9 cellular contexts compared by ENCODE assay signal in genomic region chr13:40438999-40439797, GRCh38.
DNase-seq lines count a peak whose midpoint lies in the region; ATAC-seq and TF ChIP-seq lines count a peak whose summit lies in the region.
"Had no signal": no experiment of that assay in that cellular context is flagged by ENCODE, and none has a peak within 500 bp of the region (broad histone marks: within the 10 kb centered on the region; RNA-seq: fewer than 3 reads in every experiment).

No MANE protein-coding gene starts in this region.

- CTCF ChIA-PET in Caco-2 (lab: Charles Lee) = no interaction called here

- H3K4me1 ChIP-seq in spleen = peaks cover 19 to 91% (median 55%) of the 10 kb centered on the region in 6 donors
- H3K4me1 ChIP-seq in Caco-2 = 0 out of 2 replicates have a peak, but pooled peaks cover 5% of the 10 kb centered on the region
- H3K4me1 ChIP-seq: colonic mucosa had no signal

- peak overlapping the region; percentile 24 to 77 (median 64) for H3K27ac ChIP-seq in spleen
- H3K27ac ChIP-seq: colonic mucosa had no signal

- H3K4me3 ChIP-seq in spleen (peak overlapping the region in 2 of 8 donors; percentile 2 to 17), Caco-2 (ENCODE audit: low read depth, low read length) (no peak overlapping the region)
- H3K4me3 ChIP-seq: colonic mucosa had no signal

- TF ChIP-seq POLR2A in spleen (IDR thresholded peaks at IDR 0.05) = no peak

- no peak for ATAC-seq in HG02840 (IDR thresholded peaks at IDR 0.05; ENCODE audit: low FRiP score, unreplicated experiment)
- ATAC-seq in HG03442 (IDR thresholded peaks at IDR 0.05; ENCODE audit: unreplicated experiment) = no peak
- no peak for ATAC-seq in GM21717 (IDR thresholded peaks at IDR 0.05; ENCODE audit: unreplicated experiment)

- no peaks in the 10 kb centered on the region for H3K36me3 ChIP-seq in spleen
- H3K36me3 ChIP-seq in Caco-2 (ENCODE audit: control insufficient read depth, insufficient read depth, low read length) = no peaks in the 10 kb centered on the region
- H3K36me3 ChIP-seq: colonic mucosa had no signal

- WGBS in spleen, 5 donors = 43 to 61% (median 57%) methylated on average over 12 of the region's 12 CpGs

- no peak overlapping the region; the same call in 1 of the 2 replicates for H3K27ac Mint-ChIP-seq in HFFc6
- H3K27ac Mint-ChIP-seq in activated naive CD4-positive, alpha-beta T cell treated with anti-CD3 and anti-CD28 coated beads, Interleukin-2, amount 50 U/mL, for 24 hours = peak overlapping the region; percentile 63
- H3K27ac Mint-ChIP-seq in Caco-2 (ENCODE audit: unreplicated experiment) = no peak overlapping the region

- DNase-seq in HFFc6 (no peak), hepatic stellate cell (ENCODE audit: low spot score) (peak; percentile 35), spleen (no peak), Caco-2 (no peak)
- DNase-seq: colonic mucosa had no signal

- intact Hi-C loops in spleen (cut with DNase I; ENCODE audit: low total_unique reads) = no loop called here
- intact Hi-C loops in Caco-2 (cut with micrococcal nuclease; ENCODE audit: unreplicated experiment) = no loop called here

- no peaks in the 10 kb centered on the region for H3K9me3 Mint-ChIP-seq in HFFc6
- no peaks in the 10 kb centered on the region for H3K9me3 Mint-ChIP-seq in activated naive CD4-positive, alpha-beta T cell treated with anti-CD3 and anti-CD28 coated beads, Interleukin-2, amount 50 U/mL, for 24 hours
- no peaks in the 10 kb centered on the region for H3K9me3 Mint-ChIP-seq in Caco-2 (ENCODE audit: unreplicated experiment)

- H3K27me3 ChIP-seq in spleen (replicated peaks in 1 of 7) (no peaks in the 10 kb centered on the region), Caco-2 (replicated peaks; ENCODE audit: control insufficient read depth, insufficient read depth, low read length) (no peaks in the 10 kb centered on the region)
- H3K27me3 ChIP-seq: colonic mucosa had no signal

- H3K9me3 ChIP-seq in spleen (no peaks in the 10 kb centered on the region), Caco-2 (no peaks in the 10 kb centered on the region)
- H3K9me3 ChIP-seq: colonic mucosa had no signal

- peaks cover 2% of the 10 kb centered on the region; the same call in 1 of the 2 replicates for H3K27me3 Mint-ChIP-seq in HFFc6 (ENCODE audit: insufficient read depth)
- H3K27me3 Mint-ChIP-seq in activated naive CD4-positive, alpha-beta T cell treated with anti-CD3 and anti-CD28 coated beads, Interleukin-2, amount 50 U/mL, for 24 hours = no peaks in the 10 kb centered on the region
- no peaks in the 10 kb centered on the region for H3K27me3 Mint-ChIP-seq in Caco-2 (ENCODE audit: insufficient read depth, unreplicated experiment)

- H3K4me1 Mint-ChIP-seq in HFFc6 (ENCODE audit: low read depth) (peaks cover 24% of the 10 kb centered on the region), Caco-2 (ENCODE audit: low read depth, unreplicated experiment) (no peaks in the 10 kb centered on the region)
- peaks cover 43% of the 10 kb centered on the region for H3K4me1 Mint-ChIP-seq in activated naive CD4-positive, alpha-beta T cell treated with anti-CD3 and anti-CD28 coated beads, Interleukin-2, amount 50 U/mL, for 24 hours

- POLR2A ChIA-PET in Caco-2 (lab: Charles Lee) = no interaction called here

- TF ChIP-seq CTCF in HFFc6 (IDR thresholded peaks at IDR 0.05) = no peak
- TF ChIP-seq CTCF in spleen (IDR thresholded peaks at IDR 0.05 in 8 of 11, conservative IDR thresholded peaks at IDR 0.05 in 3 of 11) = no peak
- TF ChIP-seq CTCF in Caco-2 (IDR thresholded peaks at IDR 0.05; ENCODE audit: insufficient read depth in 1 of 2, low read depth in 1 of 2, low read length in 1 of 2, severe bottlenecking in 1 of 2, unreplicated experiment in 1 of 2) = no peak

- H3K4me3 Mint-ChIP-seq in HFFc6 (peak overlapping the region; percentile 53; the same call in 1 of the 2 replicates), Caco-2 (ENCODE audit: unreplicated experiment) (no peak overlapping the region)
- peak overlapping the region; percentile 78 for H3K4me3 Mint-ChIP-seq in activated naive CD4-positive, alpha-beta T cell treated with anti-CD3 and anti-CD28 coated beads, Interleukin-2, amount 50 U/mL, for 24 hours

- H3K36me3 Mint-ChIP-seq in HFFc6 (ENCODE audit: low read depth) = no peaks in the 10 kb centered on the region
- no peaks in the 10 kb centered on the region for H3K36me3 Mint-ChIP-seq in activated naive CD4-positive, alpha-beta T cell treated with anti-CD3 and anti-CD28 coated beads, Interleukin-2, amount 50 U/mL, for 24 hours
- no peaks in the 10 kb centered on the region for H3K36me3 Mint-ChIP-seq in Caco-2 (ENCODE audit: insufficient read depth, unreplicated experiment)

- no TSS peak for BruUV-seq in Caco-2 (replicated peaks; lab: Mats Ljungman, UMichigan)
